Comparison of ENCODE assay signal across 8 cellular contexts in the genomic region with DNA sequence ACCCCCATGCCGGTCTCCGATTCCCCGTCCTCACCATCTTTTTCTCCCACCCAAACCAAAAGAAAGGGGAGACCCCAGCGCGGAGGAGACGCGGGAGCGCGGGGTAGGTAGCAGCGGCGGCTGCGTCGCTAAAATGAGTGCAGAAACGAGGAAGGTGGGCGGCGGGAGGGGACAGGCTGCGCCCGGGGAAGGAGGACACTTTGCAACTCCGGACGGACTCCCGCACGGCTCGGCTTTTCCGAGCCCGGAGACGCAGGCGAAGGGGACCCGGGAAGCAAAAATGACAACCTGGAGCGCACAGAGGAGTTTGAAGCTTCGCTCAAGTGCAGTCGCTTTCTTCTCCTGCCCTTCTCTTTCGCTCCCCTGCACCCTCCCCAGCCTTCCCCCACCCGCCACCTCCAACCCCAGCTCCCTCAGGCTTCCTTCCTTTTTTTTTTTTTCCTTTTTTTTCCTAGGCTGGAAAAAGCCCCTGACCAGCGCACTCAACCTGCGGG. TPM values are rescaled to one million over a fixed set of nuclear protein-coding genes. Genes with fewer than 3 reads are reported as not detected.
DNase-seq lines count a peak whose midpoint lies in the region; ATAC-seq lines count a peak whose summit lies in the region.

No MANE protein-coding gene starts in this region.

- peak; percentile 6 for DNase-seq in DMS 273 (lab: John Stamatoyannopoulos, UW; ENCODE audit: unreplicated experiment)
- no peak for DNase-seq in DMS 273 treated with DMSO at 0.1 percent for 48 hours (lab: John Stamatoyannopoulos, UW)
- DNase-seq in activated CD4-positive, alpha-beta T cell treated with anti-CD3 and anti-CD28 coated beads for 4 hours = peak; percentile 41 to 52
- DNase-seq in ecto neural progenitor cell (ENCODE audit: low spot score) = peak; percentile 65
- DNase-seq in GOT3 (lab: John Stamatoyannopoulos, UW) = no peak

- ATAC-seq in HG02678 (IDR thresholded peaks at IDR 0.05; ENCODE audit: unreplicated experiment) = no peak

- H3K27me3 ChIP-seq in mucosa of rectum (ENCODE audit: control insufficient read depth in 2 of 2, insufficient read depth in 2 of 2, low read length in 2 of 2) (peaks cover 3 to 7% of the 10 kb centered on the region in 2 donors), thymus (ENCODE audit: control insufficient read depth, insufficient read depth) (peaks cover 53% of the 10 kb centered on the region)

- peak overlapping the region; percentile 59 to 63 for H3K9ac ChIP-seq in mucosa of rectum (ENCODE audit: low read depth in 1 of 2, low read length in 2 of 2)

- WGBS in thymus = under 1% methylated on average over 35 of the region's 35 CpGs

- peaks cover 0 to 2% of the 10 kb centered on the region in 2 donors for H3K4me1 ChIP-seq in mucosa of rectum (ENCODE audit: control insufficient read depth in 2 of 2, insufficient read depth in 2 of 2, low read length in 2 of 2)
- H3K4me1 ChIP-seq in thymus (ENCODE audit: control insufficient read depth, insufficient read depth, low read length) = peaks cover 16% of the 10 kb centered on the region

- H3K4me3 ChIP-seq in mucosa of rectum (ENCODE audit: low read length in 2 of 2) (peak overlapping the region; percentile 64 to 72), thymus (ENCODE audit: low read length) (peak overlapping the region; percentile 83)

- no peaks in the 10 kb centered on the region for H3K36me3 ChIP-seq in mucosa of rectum (ENCODE audit: control insufficient read depth in 2 of 2, insufficient read depth in 2 of 2, low read length in 2 of 2)
- H3K36me3 ChIP-seq in thymus (ENCODE audit: control insufficient read depth, insufficient read depth) = no peaks in the 10 kb centered on the region

- H3K27ac ChIP-seq in mucosa of rectum (ENCODE audit: low read depth in 2 of 2, low read length in 2 of 2) (peak overlapping the region; percentile 47 to 70), thymus (ENCODE audit: low read depth) (peak overlapping the region; percentile 70)

- no peaks in the 10 kb centered on the region for H3K9me3 ChIP-seq in mucosa of rectum (ENCODE audit: control insufficient read depth in 2 of 2, low read length in 2 of 2)
- no peaks in the 10 kb centered on the region for H3K9me3 ChIP-seq in thymus (ENCODE audit: control insufficient read depth)

RNA-seq across cellular contexts. Expression of gene SFMBT2, which starts 0.5 kb away (rescaled TPM):
- 8.8 TPM for polyA plus RNA-seq in thymus

Comparison
In these comparisons a context has a peak if more than half of its experiments do, and no peak if none do; other contexts are left out.
1. DNase-seq: peak in DMS 273 (single experiment), activated CD4-positive, alpha-beta T cell treated with anti-CD3 and anti-CD28 coated beads for 4 hours (2 of 2) and ecto neural progenitor cell (single experiment); none in DMS 273 treated with DMSO at 0.1 percent for 48 hours (single experiment) and GOT3 (single experiment).